ENCODE assay signal across 15 cellular contexts in genomic region chr3:64548200-64548889, GRCh38.
A peak's percentile ranks its signal among the peaks of the same experiment; 100 is the strongest.
DNase-seq lines count a peak whose midpoint lies in the region; ATAC-seq, FAIRE-seq and TF ChIP-seq lines count a peak whose summit lies in the region.
"Had no signal": no experiment of that assay in that cellular context is flagged by ENCODE, and none has a peak within 500 bp of the region (broad histone marks: within the 10 kb centered on the region; RNA-seq: fewer than 3 reads in every experiment).

No MANE protein-coding gene starts in this region.

- DNase-seq in AG09319 (ENCODE audit: extremely low read depth, low read depth) = peak; percentile 63
- DNase-seq in astrocyte of the spinal cord (ENCODE audit: low read depth, low spot score) = peak; percentile 47
- DNase-seq in left cardiac atrium = peak; percentile 43
- DNase-seq in pons (ENCODE audit: low spot score) = peak; percentile 43
- no peak for DNase-seq in RKO (ENCODE audit: low spot score)
- DNase-seq in GM12891 (ENCODE audit: insufficient read length, low spot score) = no peak
- DNase-seq: activated naive CD8-positive, alpha-beta T cell treated with anti-CD3 and anti-CD28 coated beads, Interleukin-2, amount 50 U/mL, for 24 hours; MM.1S; NCI-H2227 treated with DMSO at 0.1 percent for 48 hours; T1000; thyroid gland had no signal

- FAIRE-seq in GM12891 (lab: Jason Lieb, UNC) = no peak
- FAIRE-seq: keratinocyte had no signal

- in situ Hi-C loops in astrocyte of the spinal cord (cut with HindIII; ENCODE audit: low sequenced_read_pairs) = no loop called here

- no peak for TF ChIP-seq CTCF in AG09319 (IDR thresholded peaks at IDR 0.05; ENCODE audit: low read depth, low read length)
- no peak for TF ChIP-seq CTCF in astrocyte of the spinal cord (IDR thresholded peaks at IDR 0.05; ENCODE audit: low read depth, low read length)

- TF ChIP-seq POLR2A in GM12891 (IDR thresholded peaks at IDR 0.05; ENCODE audit: low read depth, low read length) = no peak

- intact Hi-C loops in left cardiac atrium (cut with DNase I) = no loop called here

- ATAC-seq in left cardiac atrium (peak; percentile 83 to 87), GM18870 (IDR thresholded peaks at IDR 0.05; ENCODE audit: unreplicated experiment) (no peak), GM18511 (IDR thresholded peaks at IDR 0.05; ENCODE audit: unreplicated experiment) (no peak)
- ATAC-seq: activated naive CD8-positive, alpha-beta T cell treated with anti-CD3 and anti-CD28 coated beads, Interleukin-2, amount 50 U/mL, for 24 hours; Panc1 had no signal

- no peak overlapping the region for H3K4me3 ChIP-seq in astrocyte of the spinal cord (ENCODE audit: low read depth, low read length)
- H3K4me3 ChIP-seq: thyroid gland had no signal

TF ChIP-seq in GM12891, 5 proteins besides CTCF, POLR2A, EP300 and RAD21:
- TF ChIP-seq POLR2AphosphoS5 (IDR thresholded peaks at IDR 0.05; ENCODE audit: low read depth, low read length) (no peak), SPI1 (IDR thresholded peaks at IDR 0.05; ENCODE audit: low read depth, low read length) (no peak), TAF1 (IDR thresholded peaks at IDR 0.05; ENCODE audit: low read depth, low read length) (no peak), POU2F2 (IDR thresholded peaks at IDR 0.05; ENCODE audit: low read depth, low read length) (no peak), PAX5 (IDR thresholded peaks at IDR 0.05; ENCODE audit: insufficient read depth, low read length, severe bottlenecking) (no peak)

Comparison
In these comparisons a context has a peak if more than half of its experiments do, and no peak if none do; other contexts are left out.
1. DNase-seq: peak in AG09319 (single experiment), astrocyte of the spinal cord (single experiment), left cardiac atrium (single experiment) and pons (single experiment); none in RKO (single experiment) and GM12891 (single experiment).
2. ATAC-seq: peak in left cardiac atrium (2 of 2); none in GM18870 (single experiment) and GM18511 (single experiment).